In the genomic region with DNA sequence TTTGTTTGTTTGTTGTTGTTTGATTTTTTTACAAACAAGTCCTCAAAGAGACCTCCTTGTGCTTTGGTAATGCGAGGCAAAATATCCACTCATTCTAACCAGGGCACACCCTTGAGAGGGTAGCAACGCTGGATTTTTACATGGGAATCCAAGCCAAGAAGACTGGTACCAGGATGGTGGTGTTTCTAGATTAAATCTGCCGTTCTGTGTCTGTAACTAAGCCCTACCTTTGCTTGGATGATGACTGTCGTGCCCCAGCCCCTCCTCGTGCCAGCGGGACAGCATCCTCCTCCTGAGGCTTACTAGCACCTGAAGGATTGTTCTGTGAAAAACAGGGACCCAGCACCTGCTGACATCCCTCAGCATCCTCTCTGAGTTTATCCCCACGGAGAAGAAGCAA, we compare ENCODE assay signal across 13 cellular contexts. TPM values are rescaled to one million over a fixed set of nuclear protein-coding genes. Genes with fewer than 3 reads are reported as not detected.
DNase-seq lines count a peak whose midpoint lies in the region; ATAC-seq and TF ChIP-seq lines count a peak whose summit lies in the region.
"Had no signal": no experiment of that assay in that cellular context is flagged by ENCODE, and none has a peak within 500 bp of the region (broad histone marks: within the 10 kb centered on the region; RNA-seq: fewer than 3 reads in every experiment).

No MANE protein-coding gene starts in this region.

- CTCF ChIA-PET in BJ (lab: Yijun Ruan, JAX), result no interaction called here

- no peaks in the 10 kb centered on the region for H3K36me3 ChIP-seq in BJ (ENCODE audit: control insufficient read depth, insufficient read depth, low read length)
- no peaks in the 10 kb centered on the region for H3K36me3 ChIP-seq in brain microvascular endothelial cell (replicated peaks)
- H3K36me3 ChIP-seq: right lobe of liver, SJCRH30 had no signal

- ATAC-seq in SK-N-SH treated with all-trans-retinoic acid at 6 μM for 48 hours, result peak; percentile 18; the same call in 1 of the 3 replicates
- ATAC-seq in foreskin keratinocyte, result peak; percentile 30
- no peak for ATAC-seq in HG03442 (IDR thresholded peaks at IDR 0.05; ENCODE audit: unreplicated experiment)
- ATAC-seq: K562 had no signal

- in situ Hi-C loops in brain microvascular endothelial cell (cut with HindIII; ENCODE audit: low pct_ligation_motif_present, low sequenced_read_pairs), result no loop called here

- POLR2A ChIA-PET in BJ (lab: Charles Lee), result no interaction called here

- H3K4me3 ChIP-seq in BJ (ENCODE audit: low read depth, low read length) (peak overlapping the region; percentile 12; the same call in 1 of the 2 replicates), skeletal muscle cell (ENCODE audit: low read depth, low read length) (peak overlapping the region; percentile 2), brain microvascular endothelial cell (ENCODE audit: low read depth, low read length) (no peak overlapping the region)
- H3K4me3 ChIP-seq: K562, SJCRH30 had no signal

- no peak for TF ChIP-seq CTCF in BJ (IDR thresholded peaks at IDR 0.05; ENCODE audit: insufficient read depth, low read depth, low read length)
- TF ChIP-seq CTCF in foreskin keratinocyte (conservative IDR thresholded peaks at IDR 0.05), result no peak
- no peak for TF ChIP-seq CTCF in brain microvascular endothelial cell (IDR thresholded peaks at IDR 0.05; ENCODE audit: low read depth, low read length, missing control alignments)

- DNase-seq in BJ (ENCODE audit: low read depth) (no peak), foreskin keratinocyte (peak in 1 of 2 donors; percentile 7), skeletal muscle cell (ENCODE audit: low read depth) (no peak), NCI-H1092 treated with DMSO at 0.1 percent for 48 hours (lab: John Stamatoyannopoulos, UW) (no peak), brain microvascular endothelial cell (no peak), hippocampal formation (lab: John Stamatoyannopoulos, UW) (no peak)
- DNase-seq: activated CD4-positive, alpha-beta T cell treated with anti-CD3 and anti-CD28 coated beads, Interleukin-2, amount 10 ng/mL, durations not matched to agents 24 days and 14 days; effector CD8-positive, alpha-beta T cell; right lobe of liver; SJCRH30 had no signal

- H3K27ac ChIP-seq in foreskin keratinocyte (peak overlapping the region; percentile 50), brain microvascular endothelial cell (no peak overlapping the region)
- H3K27ac ChIP-seq: right lobe of liver, SJCRH30 had no signal

- no peaks in the 10 kb centered on the region for H3K27me3 ChIP-seq in BJ (ENCODE audit: control insufficient read depth, insufficient read depth, low read length)
- no peaks in the 10 kb centered on the region for H3K27me3 ChIP-seq in foreskin keratinocyte
- no peaks in the 10 kb centered on the region for H3K27me3 ChIP-seq in brain microvascular endothelial cell (replicated peaks)
- H3K27me3 ChIP-seq: right lobe of liver, SJCRH30 had no signal

- no peaks in the 10 kb centered on the region for H3K4me1 ChIP-seq in foreskin keratinocyte
- H3K4me1 ChIP-seq: SJCRH30 had no signal

TF ChIP-seq in SK-N-SH treated with all-trans-retinoic acid at 6 μM for 48 hours, 23 proteins besides CTCF, POLR2A, EP300 and RAD21:
- no peak for TF ChIP-seq CSDC2 (CRISPR knock-in tag; IDR thresholded peaks at IDR 0.05)
- TF ChIP-seq, protein P1, sequence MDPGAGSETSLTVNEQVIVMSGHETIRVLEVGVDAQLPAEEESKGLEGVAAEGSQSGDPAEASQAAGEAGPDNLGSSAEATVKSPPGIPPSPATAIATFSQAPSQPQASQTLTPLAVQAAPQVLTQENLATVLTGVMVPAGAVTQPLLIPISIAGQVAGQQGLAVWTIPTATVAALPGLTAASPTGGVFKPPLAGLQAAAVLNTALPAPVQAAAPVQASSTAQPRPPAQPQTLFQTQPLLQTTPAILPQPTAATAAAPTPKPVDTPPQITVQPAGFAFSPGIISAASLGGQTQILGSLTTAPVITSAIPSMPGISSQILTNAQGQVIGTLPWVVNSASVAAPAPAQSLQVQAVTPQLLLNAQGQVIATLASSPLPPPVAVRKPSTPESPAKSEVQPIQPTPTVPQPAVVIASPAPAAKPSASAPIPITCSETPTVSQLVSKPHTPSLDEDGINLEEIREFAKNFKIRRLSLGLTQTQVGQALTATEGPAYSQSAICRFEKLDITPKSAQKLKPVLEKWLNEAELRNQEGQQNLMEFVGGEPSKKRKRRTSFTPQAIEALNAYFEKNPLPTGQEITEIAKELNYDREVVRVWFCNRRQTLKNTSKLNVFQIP (CRISPR knock-in tag; IDR thresholded peaks at IDR 0.05; ENCODE audit: borderline replicate concordance, low read depth), result no peak
- TF ChIP-seq ARNTL (CRISPR knock-in tag; IDR thresholded peaks at IDR 0.05; ENCODE audit: borderline replicate concordance, low read depth), result no peak
- TF ChIP-seq SNAI2 (CRISPR knock-in tag; IDR thresholded peaks at IDR 0.05), result no peak
- TF ChIP-seq, protein P2, sequence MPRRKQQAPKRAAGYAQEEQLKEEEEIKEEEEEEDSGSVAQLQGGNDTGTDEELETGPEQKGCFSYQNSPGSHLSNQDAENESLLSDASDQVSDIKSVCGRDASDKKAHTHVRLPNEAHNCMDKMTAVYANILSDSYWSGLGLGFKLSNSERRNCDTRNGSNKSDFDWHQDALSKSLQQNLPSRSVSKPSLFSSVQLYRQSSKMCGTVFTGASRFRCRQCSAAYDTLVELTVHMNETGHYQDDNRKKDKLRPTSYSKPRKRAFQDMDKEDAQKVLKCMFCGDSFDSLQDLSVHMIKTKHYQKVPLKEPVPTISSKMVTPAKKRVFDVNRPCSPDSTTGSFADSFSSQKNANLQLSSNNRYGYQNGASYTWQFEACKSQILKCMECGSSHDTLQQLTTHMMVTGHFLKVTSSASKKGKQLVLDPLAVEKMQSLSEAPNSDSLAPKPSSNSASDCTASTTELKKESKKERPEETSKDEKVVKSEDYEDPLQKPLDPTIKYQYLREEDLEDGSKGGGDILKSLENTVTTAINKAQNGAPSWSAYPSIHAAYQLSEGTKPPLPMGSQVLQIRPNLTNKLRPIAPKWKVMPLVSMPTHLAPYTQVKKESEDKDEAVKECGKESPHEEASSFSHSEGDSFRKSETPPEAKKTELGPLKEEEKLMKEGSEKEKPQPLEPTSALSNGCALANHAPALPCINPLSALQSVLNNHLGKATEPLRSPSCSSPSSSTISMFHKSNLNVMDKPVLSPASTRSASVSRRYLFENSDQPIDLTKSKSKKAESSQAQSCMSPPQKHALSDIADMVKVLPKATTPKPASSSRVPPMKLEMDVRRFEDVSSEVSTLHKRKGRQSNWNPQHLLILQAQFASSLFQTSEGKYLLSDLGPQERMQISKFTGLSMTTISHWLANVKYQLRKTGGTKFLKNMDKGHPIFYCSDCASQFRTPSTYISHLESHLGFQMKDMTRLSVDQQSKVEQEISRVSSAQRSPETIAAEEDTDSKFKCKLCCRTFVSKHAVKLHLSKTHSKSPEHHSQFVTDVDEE (CRISPR knock-in tag; IDR thresholded peaks at IDR 0.05), result no peak
- TF ChIP-seq GLIS3 (CRISPR knock-in tag; IDR thresholded peaks at IDR 0.05), result no peak
- no peak for TF ChIP-seq ZFP30 (CRISPR knock-in tag; IDR thresholded peaks at IDR 0.05)
- no peak for TF ChIP-seq CSRNP3 (CRISPR knock-in tag; IDR thresholded peaks at IDR 0.05)
- no peak for TF ChIP-seq OSR1 (CRISPR knock-in tag; IDR thresholded peaks at IDR 0.05)
- TF ChIP-seq ZNF565 (CRISPR knock-in tag; conservative IDR thresholded peaks at IDR 0.05; ENCODE audit: low read depth), result no peak
- no peak for TF ChIP-seq ZNF70 (CRISPR knock-in tag; IDR thresholded peaks at IDR 0.05)
- TF ChIP-seq ZNF8 (CRISPR knock-in tag; IDR thresholded peaks at IDR 0.05), result no peak
- no peak for TF ChIP-seq RARB (CRISPR knock-in tag; IDR thresholded peaks at IDR 0.05)
- TF ChIP-seq ESRRG (CRISPR knock-in tag; IDR thresholded peaks at IDR 0.05), result no peak
- TF ChIP-seq ZFP3 (CRISPR knock-in tag; IDR thresholded peaks at IDR 0.05), result no peak
- TF ChIP-seq ISL1 (CRISPR knock-in tag; IDR thresholded peaks at IDR 0.05), result no peak
- TF ChIP-seq TCF4 (CRISPR knock-in tag; IDR thresholded peaks at IDR 0.05; ENCODE audit: borderline replicate concordance), result no peak
- TF ChIP-seq ZC3H10 (CRISPR knock-in tag; IDR thresholded peaks at IDR 0.05), result no peak
- TF ChIP-seq TOX (CRISPR knock-in tag; IDR thresholded peaks at IDR 0.05; ENCODE audit: borderline replicate concordance), result no peak

RNA-seq across cellular contexts. Expression of gene HSBP1, which starts 5.2 kb away (rescaled TPM):
- polyA plus RNA-seq in BJ (2011; rRNA removed) (165 and 217 TPM in 2 replicates), foreskin keratinocyte (181 and 189 TPM in 2 replicates)
- 17.9 and 28.8 TPM in 2 replicates for polyA minus RNA-seq in BJ (2011; rRNA and poly(A)+ RNA removed)
- total RNA-seq in foreskin keratinocyte, result 143 and 150 TPM in 2 replicates
